19 cellular contexts compared by ENCODE assay signal in the genomic region with DNA sequence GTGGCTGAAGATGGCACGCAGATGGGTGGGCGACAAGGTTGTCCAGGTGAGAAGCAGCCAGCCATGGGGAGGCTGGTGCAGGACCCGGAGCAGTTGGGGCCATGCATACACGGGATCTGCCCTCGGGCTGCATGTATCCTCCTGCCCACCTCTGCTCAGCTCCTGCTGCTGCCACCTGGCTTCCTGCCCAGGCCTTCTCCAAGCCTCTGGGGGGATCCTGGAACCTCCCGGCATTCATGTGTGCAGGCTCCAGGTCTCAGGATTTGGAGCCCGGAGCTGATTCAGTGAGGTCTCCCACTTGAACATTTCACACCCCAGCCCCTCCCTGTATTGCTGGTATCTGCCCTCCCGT. TPM values are rescaled to one million over a fixed set of nuclear protein-coding genes. Genes with fewer than 3 reads are reported as not detected.
DNase-seq lines count a peak whose midpoint lies in the region; ATAC-seq and TF ChIP-seq lines count a peak whose summit lies in the region.
"Had no signal": no experiment of that assay in that cellular context is flagged by ENCODE, and none has a peak within 500 bp of the region (broad histone marks: within the 10 kb centered on the region; RNA-seq: fewer than 3 reads in every experiment).

No MANE protein-coding gene starts in this region.

- CTCF ChIA-PET in OCI-LY7 (lab: Charles Lee; ENCODE audit: unreplicated experiment) = no interaction called here

- TF ChIP-seq CTCF in RWPE2 (IDR thresholded peaks at IDR 0.05; ENCODE audit: poor library complexity, severe bottlenecking) = no peak
- TF ChIP-seq CTCF in lower lobe of right lung (IDR thresholded peaks at IDR 0.05) = no peak
- TF ChIP-seq CTCF in OCI-LY7 (conservative IDR thresholded peaks at IDR 0.05; ENCODE audit: low read length) = no peak

- no peak overlapping the region for H3K4me2 ChIP-seq in OCI-LY7 (ENCODE audit: low read length)

- H3K4me1 ChIP-seq in RWPE2 (ENCODE audit: insufficient read depth, poor library complexity, severe bottlenecking) (peaks cover 15% of the 10 kb centered on the region), lower lobe of right lung (no peaks in the 10 kb centered on the region), OCI-LY7 (ENCODE audit: insufficient read depth, low read length, poor library complexity, severe bottlenecking) (no peaks in the 10 kb centered on the region)
- H3K4me1 ChIP-seq: uterus had no signal

- H4K20me1 ChIP-seq in OCI-LY7 (ENCODE audit: insufficient read depth, low read length) = no peaks in the 10 kb centered on the region

- intact Hi-C loops in Right ventricle myocardium superior (cut with DNase I) (no loop called here), cardiac septum (cut with DNase I) (no loop called here), lower lobe of right lung (cut with DNase I) (no loop called here), OCI-LY7 (cut with micrococcal nuclease; ENCODE audit: unreplicated experiment) (no loop called here)

- peaks cover 12% of the 10 kb centered on the region for H3K36me3 ChIP-seq in RWPE2 (ENCODE audit: low read depth)
- H3K36me3 ChIP-seq in lower lobe of right lung = peaks cover 12% of the 10 kb centered on the region
- no peaks in the 10 kb centered on the region for H3K36me3 ChIP-seq in OCI-LY7 (ENCODE audit: insufficient read depth, low read length)
- H3K36me3 ChIP-seq: neutrophil, uterus had no signal

- POLR2A ChIA-PET in OCI-LY7 (lab: Charles Lee) = no interaction called here

- H3K27ac ChIP-seq in RWPE2 (ENCODE audit: poor library complexity, severe bottlenecking) = no peak overlapping the region
- no peak overlapping the region for H3K27ac ChIP-seq in lower lobe of right lung
- H3K27ac ChIP-seq in caudate nucleus (ENCODE audit: low read depth, low read length) = no peak overlapping the region
- H3K27ac ChIP-seq in OCI-LY7 (ENCODE audit: low read depth, low read length, poor library complexity, severe bottlenecking) = no peak overlapping the region
- H3K27ac ChIP-seq: neutrophil, suprapubic skin, uterus had no signal

- no peak for ATAC-seq in Right ventricle myocardium superior (ENCODE audit: poor library complexity)
- ATAC-seq in RWPE2 (ENCODE audit: low read depth) = no peak
- no peak for ATAC-seq in lower lobe of right lung
- ATAC-seq: activated CD4-positive, alpha-beta T cell treated with anti-CD3 and anti-CD28 coated beads for 36 hours; esophagus mucosa; gastroesophageal sphincter had no signal

- no peaks in the 10 kb centered on the region for H3K79me2 ChIP-seq in OCI-LY7 (ENCODE audit: insufficient read depth, low read depth, low read length)

- H3K4me3 ChIP-seq in RWPE2 (ENCODE audit: severe bottlenecking) = no peak overlapping the region
- H3K4me3 ChIP-seq in lower lobe of right lung = no peak overlapping the region
- no peak overlapping the region for H3K4me3 ChIP-seq in OCI-LY7 (ENCODE audit: low read depth, low read length, poor library complexity, severe bottlenecking)
- H3K4me3 ChIP-seq: gastroesophageal sphincter, suprapubic skin, uterus had no signal

- no peak overlapping the region for H2AFZ ChIP-seq in OCI-LY7 (ENCODE audit: low read length)

- no TSS peak for BruUV-seq in OCI-LY7 (replicated peaks; lab: Mats Ljungman, UMichigan)

- H3K27me3 ChIP-seq in RWPE2 (ENCODE audit: insufficient read depth, poor library complexity, severe bottlenecking) = no peaks in the 10 kb centered on the region
- H3K27me3 ChIP-seq in lower lobe of right lung (ENCODE audit: low read depth) = no peaks in the 10 kb centered on the region
- H3K27me3 ChIP-seq: gastroesophageal sphincter, suprapubic skin, uterus had no signal

- H3K9me2 ChIP-seq in OCI-LY7 (ENCODE audit: insufficient read depth, low read length) = no peaks in the 10 kb centered on the region

- H3K9me3 ChIP-seq in RWPE2 (ENCODE audit: severe bottlenecking) (no peaks in the 10 kb centered on the region), lower lobe of right lung (no peaks in the 10 kb centered on the region), OCI-LY7 (ENCODE audit: low read length) (no peaks in the 10 kb centered on the region)
- H3K9me3 ChIP-seq: gastroesophageal sphincter, neutrophil, suprapubic skin, uterus had no signal

- peak; percentile 40 for DNase-seq in Right ventricle myocardium superior
- DNase-seq in cardiac septum (ENCODE audit: low spot score) = no peak
- peak; percentile 47 for DNase-seq in RWPE2 (ENCODE audit: low spot score)
- peak; percentile 39 for DNase-seq in lower lobe of right lung
- DNase-seq in caudate nucleus (lab: John Stamatoyannopoulos, UW) = no peak
- no peak for DNase-seq in T-helper 2 cell
- no peak for DNase-seq in OCI-LY7 (ENCODE audit: low spot score)
- DNase-seq in superior temporal gyrus (ENCODE audit: extremely low spot score) = no peak
- DNase-seq: activated CD4-positive, alpha-beta T cell treated with anti-CD3 and anti-CD28 coated beads for 36 hours; C1 segment of cervical spinal cord; effector memory CD4-positive, alpha-beta T cell; GDM1; NCI-H2029 treated with DMSO at 0.1 percent for 48 hours; NCI-H510A treated with DMSO at 0.1 percent for 48 hours; uterus had no signal

RNA-seq across cellular contexts. Expression of gene PDGFA, which starts 27.0 kb away (rescaled TPM):
- 34.5 TPM for total RNA-seq in Right ventricle myocardium superior
- 38.9 TPM for total RNA-seq in cardiac septum
- total RNA-seq in lower lobe of right lung = 27.1 TPM
- total RNA-seq in OCI-LY7 (2014; rRNA removed; shearing (Covaris generic)) = not detected in 2 replicates
- not detected in 2 replicates for total RNA-seq in OCI-LY7 (2022)

Comparison
In these comparisons a context has a peak if more than half of its experiments do, and no peak if none do; other contexts are left out.
1. DNase-seq: peak in Right ventricle myocardium superior (single experiment), RWPE2 (single experiment) and lower lobe of right lung (single experiment); none in cardiac septum (single experiment), caudate nucleus (0 of 61), T-helper 2 cell (0 of 5), OCI-LY7 (single experiment) and superior temporal gyrus (single experiment).
2. RNA of gene PDGFA, which starts 27.0 kb away (total RNA-seq): 38.9 TPM in cardiac septum (single experiment), 34.5 TPM in Right ventricle myocardium superior (single experiment) and 27.1 TPM in lower lobe of right lung (single experiment); not detected in OCI-LY7; every median in the first group is over 10 times any median in the second.